Comparison of ENCODE assay signal across 1 cellular context in the genomic region with DNA sequence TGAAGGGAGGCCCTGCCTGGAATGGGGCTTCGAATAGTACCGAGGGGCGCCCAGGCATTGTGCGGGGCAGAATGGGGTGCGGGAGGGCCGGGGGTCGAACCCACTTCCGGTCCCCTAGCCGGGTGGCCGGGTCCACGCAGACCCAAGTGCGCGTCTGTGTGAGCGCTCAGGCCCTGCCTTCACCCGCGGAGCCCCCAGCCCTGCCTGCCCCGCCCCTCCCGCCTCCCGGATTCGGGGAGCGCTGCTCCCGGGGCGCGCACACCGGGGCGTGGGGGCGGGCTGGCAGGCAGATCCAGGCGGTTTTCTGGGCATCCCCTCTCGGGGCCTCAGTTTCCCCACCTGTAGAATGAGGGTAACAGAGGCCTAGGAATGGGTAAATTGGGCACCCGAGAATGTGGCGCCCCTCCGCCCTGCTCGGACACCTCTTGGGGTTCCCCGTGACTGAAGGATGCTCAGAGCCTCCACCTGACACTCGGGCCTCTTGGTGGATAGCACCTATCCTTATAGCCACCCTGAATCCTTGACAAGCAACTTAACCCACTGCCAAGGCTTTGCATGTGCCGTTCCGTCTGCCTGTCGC.
TF ChIP-seq lines count a peak whose summit lies in the region.

No MANE protein-coding gene starts in this region.

TF ChIP-seq in HepG2, 621 proteins besides CTCF, POLR2A, EP300 and RAD21 (continued from another document and continues in another):
- TF ChIP-seq ARID4A (CRISPR knock-in tag; IDR thresholded peaks at IDR 0.05; ENCODE audit: borderline replicate concordance), result peak; percentile 1; the same call in 1 of the 2 replicates
- no peak for TF ChIP-seq ZGPAT (CRISPR knock-in tag; IDR thresholded peaks at IDR 0.05)
- TF ChIP-seq CCDC6 (CRISPR knock-in tag; IDR thresholded peaks at IDR 0.05), result 0 out of 2 replicates have a peak, but pooled peaks have one; percentile 37
- no peak for TF ChIP-seq NPAS2 (CRISPR knock-in tag; IDR thresholded peaks at IDR 0.05; ENCODE audit: borderline replicate concordance)
- TF ChIP-seq ZNF382 (CRISPR knock-in tag; IDR thresholded peaks at IDR 0.05; ENCODE audit: borderline replicate concordance), result no peak
- 0 out of 2 replicates have a peak, but pooled peaks have one; percentile 28 for TF ChIP-seq ZNF577 (CRISPR knock-in tag; IDR thresholded peaks at IDR 0.05; ENCODE audit: borderline replicate concordance, low read depth)
- no peak for TF ChIP-seq NR2F1 (CRISPR knock-in tag; IDR thresholded peaks at IDR 0.05)
- TF ChIP-seq ZSCAN29 (CRISPR knock-in tag; conservative IDR thresholded peaks at IDR 0.05), result peak; percentile 61; the same call in 1 of the 2 replicates
- TF ChIP-seq ZNF839 (CRISPR knock-in tag; IDR thresholded peaks at IDR 0.05; ENCODE audit: borderline replicate concordance), result no peak
- TF ChIP-seq ZFP91 (CRISPR knock-in tag; IDR thresholded peaks at IDR 0.05; ENCODE audit: borderline replicate concordance), result peak; percentile 16; the same call in 1 of the 2 replicates
- TF ChIP-seq ZNF407 (CRISPR knock-in tag; IDR thresholded peaks at IDR 0.05; ENCODE audit: not compliant biosample characterization), result peak; percentile 24
- TF ChIP-seq, protein P1, sequence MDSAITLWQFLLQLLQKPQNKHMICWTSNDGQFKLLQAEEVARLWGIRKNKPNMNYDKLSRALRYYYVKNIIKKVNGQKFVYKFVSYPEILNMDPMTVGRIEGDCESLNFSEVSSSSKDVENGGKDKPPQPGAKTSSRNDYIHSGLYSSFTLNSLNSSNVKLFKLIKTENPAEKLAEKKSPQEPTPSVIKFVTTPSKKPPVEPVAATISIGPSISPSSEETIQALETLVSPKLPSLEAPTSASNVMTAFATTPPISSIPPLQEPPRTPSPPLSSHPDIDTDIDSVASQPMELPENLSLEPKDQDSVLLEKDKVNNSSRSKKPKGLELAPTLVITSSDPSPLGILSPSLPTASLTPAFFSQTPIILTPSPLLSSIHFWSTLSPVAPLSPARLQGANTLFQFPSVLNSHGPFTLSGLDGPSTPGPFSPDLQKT (CRISPR knock-in tag; IDR thresholded peaks at IDR 0.05; ENCODE audit: borderline replicate concordance), result no peak
- TF ChIP-seq NR0B2 (CRISPR knock-in tag; IDR thresholded peaks at IDR 0.05), result no peak
- TF ChIP-seq NFE2 (CRISPR knock-in tag; IDR thresholded peaks at IDR 0.05), result no peak
- no peak for TF ChIP-seq HOXD1 (CRISPR knock-in tag; IDR thresholded peaks at IDR 0.05)
- TF ChIP-seq CHD4 (IDR thresholded peaks at IDR 0.05; ENCODE audit: borderline replicate concordance, low read length), result no peak
- TF ChIP-seq HIC2 (CRISPR knock-in tag; IDR thresholded peaks at IDR 0.05; ENCODE audit: low read depth), result no peak
- no peak for TF ChIP-seq ZNF614 (CRISPR knock-in tag; IDR thresholded peaks at IDR 0.05; ENCODE audit: borderline replicate concordance)
- TF ChIP-seq, protein P2, sequence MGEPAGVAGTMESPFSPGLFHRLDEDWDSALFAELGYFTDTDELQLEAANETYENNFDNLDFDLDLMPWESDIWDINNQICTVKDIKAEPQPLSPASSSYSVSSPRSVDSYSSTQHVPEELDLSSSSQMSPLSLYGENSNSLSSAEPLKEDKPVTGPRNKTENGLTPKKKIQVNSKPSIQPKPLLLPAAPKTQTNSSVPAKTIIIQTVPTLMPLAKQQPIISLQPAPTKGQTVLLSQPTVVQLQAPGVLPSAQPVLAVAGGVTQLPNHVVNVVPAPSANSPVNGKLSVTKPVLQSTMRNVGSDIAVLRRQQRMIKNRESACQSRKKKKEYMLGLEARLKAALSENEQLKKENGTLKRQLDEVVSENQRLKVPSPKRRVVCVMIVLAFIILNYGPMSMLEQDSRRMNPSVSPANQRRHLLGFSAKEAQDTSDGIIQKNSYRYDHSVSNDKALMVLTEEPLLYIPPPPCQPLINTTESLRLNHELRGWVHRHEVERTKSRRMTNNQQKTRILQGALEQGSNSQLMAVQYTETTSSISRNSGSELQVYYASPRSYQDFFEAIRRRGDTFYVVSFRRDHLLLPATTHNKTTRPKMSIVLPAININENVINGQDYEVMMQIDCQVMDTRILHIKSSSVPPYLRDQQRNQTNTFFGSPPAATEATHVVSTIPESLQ (CRISPR knock-in tag; conservative IDR thresholded peaks at IDR 0.05), result no peak
- no peak for TF ChIP-seq NFKB2 (CRISPR knock-in tag; IDR thresholded peaks at IDR 0.05; ENCODE audit: borderline replicate concordance)
- TF ChIP-seq SMYD3 (CRISPR knock-in tag; IDR thresholded peaks at IDR 0.05), result no peak
- TF ChIP-seq ZNF678 (CRISPR knock-in tag; IDR thresholded peaks at IDR 0.05), result peak; percentile 36; the same call in 1 of the 2 replicates
- TF ChIP-seq PPARG (CRISPR knock-in tag; conservative IDR thresholded peaks at IDR 0.05), result no peak
- TF ChIP-seq ZNF24 (IDR thresholded peaks at IDR 0.05), result no peak
- no peak for TF ChIP-seq ZNF260 (CRISPR knock-in tag; IDR thresholded peaks at IDR 0.05; ENCODE audit: borderline replicate concordance, low read depth)
